In genomic region chr9:76576344-76576743, GRCh38 we compare ENCODE assay signal across 8 cellular contexts.
DNase-seq lines count a peak whose midpoint lies in the region; ATAC-seq and TF ChIP-seq lines count a peak whose summit lies in the region.

No MANE protein-coding gene starts in this region.

- H3K4me1 Mint-ChIP-seq in activated naive CD4-positive, alpha-beta T cell treated with anti-CD3 and anti-CD28 coated beads, Interleukin-2, amount 10 ng/mL, durations not matched to agents 7 days and 5 days = peaks cover 15% of the 10 kb centered on the region
- peaks cover 34 to 61% (median 48%) of the 10 kb centered on the region in 3 donors for H3K4me1 Mint-ChIP-seq in naive B cell

- no peak for TF ChIP-seq POLR2A in GM18505 (IDR thresholded peaks at IDR 0.05; ENCODE audit: borderline replicate concordance, extremely low read depth, insufficient read depth, insufficient read length)

- H3K36me3 ChIP-seq in OCI-LY1 (ENCODE audit: insufficient read depth, low read length) (no peaks in the 10 kb centered on the region), upper lobe of right lung (no peaks in the 10 kb centered on the region), colonic mucosa (no peaks in the 10 kb centered on the region)

- H3K4me3 ChIP-seq in OCI-LY1 (ENCODE audit: low read depth, low read length, poor library complexity, severe bottlenecking) (no peak overlapping the region), upper lobe of right lung (no peak overlapping the region), colonic mucosa (no peak overlapping the region)

- intact Hi-C loops in upper lobe of right lung (cut with DNase I) = no loop called here
- intact Hi-C loops in colonic mucosa (cut with DNase I) = no loop called here

- peaks cover 11% of the 10 kb centered on the region for H3F3A ChIP-seq in OCI-LY1 (ENCODE audit: insufficient read depth, low read length)

- H4K20me1 ChIP-seq in OCI-LY1 (ENCODE audit: insufficient read depth, low read length) = no peaks in the 10 kb centered on the region

- no peaks in the 10 kb centered on the region for H3K27me3 ChIP-seq in OCI-LY1 (ENCODE audit: insufficient read depth, low read length)
- H3K27me3 ChIP-seq in upper lobe of right lung = no peaks in the 10 kb centered on the region
- no peaks in the 10 kb centered on the region for H3K27me3 ChIP-seq in colonic mucosa

- peak overlapping the region; percentile 35 for H3K4me2 ChIP-seq in OCI-LY1 (ENCODE audit: low read length)

- H3K4me1 ChIP-seq in OCI-LY1 (ENCODE audit: insufficient read depth, low read length, severe bottlenecking) (peaks cover 68% of the 10 kb centered on the region), upper lobe of right lung (no peaks in the 10 kb centered on the region), colonic mucosa (no peaks in the 10 kb centered on the region)

- no peak overlapping the region for H2AFZ ChIP-seq in OCI-LY1 (ENCODE audit: low read length)

- DNase-seq in activated naive CD4-positive, alpha-beta T cell treated with anti-CD3 and anti-CD28 coated beads, Interleukin-2, amount 10 ng/mL, durations not matched to agents 7 days and 5 days = peak; percentile 62
- DNase-seq in naive B cell (peak; percentile 33), upper lobe of right lung (no peak), colonic mucosa (no peak), COR-L47 (lab: John Stamatoyannopoulos, UW) (no peak)

- H3K9me3 ChIP-seq in OCI-LY1 (ENCODE audit: low read length) = no peaks in the 10 kb centered on the region
- H3K9me3 ChIP-seq in upper lobe of right lung = no peaks in the 10 kb centered on the region
- H3K9me3 ChIP-seq in colonic mucosa = no peaks in the 10 kb centered on the region

- H3K27ac Mint-ChIP-seq in activated naive CD4-positive, alpha-beta T cell treated with anti-CD3 and anti-CD28 coated beads, Interleukin-2, amount 10 ng/mL, durations not matched to agents 7 days and 5 days = no peak overlapping the region
- peak overlapping the region in 5 of 6 donors; percentile 5 to 94 (median 66) for H3K27ac Mint-ChIP-seq in naive B cell

- TF ChIP-seq CTCF in OCI-LY1 (IDR thresholded peaks at IDR 0.05; ENCODE audit: low read length) = no peak
- no peak for TF ChIP-seq CTCF in upper lobe of right lung (IDR thresholded peaks at IDR 0.05)
- TF ChIP-seq CTCF in colonic mucosa (IDR thresholded peaks at IDR 0.05) = no peak

- H3K9me2 ChIP-seq in OCI-LY1 (ENCODE audit: low read depth, low read length) = no peaks in the 10 kb centered on the region

- no peaks in the 10 kb centered on the region for H3K9me3 Mint-ChIP-seq in activated naive CD4-positive, alpha-beta T cell treated with anti-CD3 and anti-CD28 coated beads, Interleukin-2, amount 10 ng/mL, durations not matched to agents 7 days and 5 days
- H3K9me3 Mint-ChIP-seq in naive B cell = peaks cover 0 to 2% (median 0%) of the 10 kb centered on the region in 7 donors

- no peaks in the 10 kb centered on the region for H3K36me3 Mint-ChIP-seq in activated naive CD4-positive, alpha-beta T cell treated with anti-CD3 and anti-CD28 coated beads, Interleukin-2, amount 10 ng/mL, durations not matched to agents 7 days and 5 days
- no peaks in the 10 kb centered on the region for H3K36me3 Mint-ChIP-seq in naive B cell

- no peak overlapping the region for H3K4me3 Mint-ChIP-seq in activated naive CD4-positive, alpha-beta T cell treated with anti-CD3 and anti-CD28 coated beads, Interleukin-2, amount 10 ng/mL, durations not matched to agents 7 days and 5 days
- H3K4me3 Mint-ChIP-seq in naive B cell = peak overlapping the region; percentile 12 to 85 (median 52)

- H3K9ac ChIP-seq in OCI-LY1 (ENCODE audit: low read length) (peak overlapping the region; percentile 27), colonic mucosa (ENCODE audit: low read depth in 2 of 2, low read length in 2 of 2) (no peak overlapping the region)

- no peaks in the 10 kb centered on the region for H3K79me2 ChIP-seq in OCI-LY1 (ENCODE audit: insufficient read depth, low read length)

- CTCF ChIA-PET in activated naive CD4-positive, alpha-beta T cell treated with anti-CD3 and anti-CD28 coated beads, Interleukin-2, amount 10 ng/mL, durations not matched to agents 7 days and 5 days (lab: Charles Lee) = interaction anchor here (0.9 to 1.4 kb wide), 3 partner anchors 27 to 128 kb away, joined by 3 to 5 read pairs (median 3); no protein-coding TSS in a partner anchor

- H3K27ac ChIP-seq in OCI-LY1 (ENCODE audit: low read depth, low read length, poor library complexity, severe bottlenecking) (peak overlapping the region; percentile 93), upper lobe of right lung (no peak overlapping the region), colonic mucosa (no peak overlapping the region)

- peaks cover 33% of the 10 kb centered on the region for H3K27me3 Mint-ChIP-seq in activated naive CD4-positive, alpha-beta T cell treated with anti-CD3 and anti-CD28 coated beads, Interleukin-2, amount 10 ng/mL, durations not matched to agents 7 days and 5 days
- no peaks in the 10 kb centered on the region for H3K27me3 Mint-ChIP-seq in naive B cell

- peak; percentile 82 for ATAC-seq in GM18505 (IDR thresholded peaks at IDR 0.05; ENCODE audit: unreplicated experiment)
- ATAC-seq in HG02642 (IDR thresholded peaks at IDR 0.05; ENCODE audit: poor library complexity, unreplicated experiment) = peak; percentile 89
- ATAC-seq in naive B cell (ENCODE audit: low read depth in 2 of 2) = peak; percentile 76 to 82
- ATAC-seq in upper lobe of right lung = peak; percentile 85

Comparison
In these comparisons a context has a peak if more than half of its experiments do, and no peak if none do; other contexts are left out.
1. DNase-seq: peak in activated naive CD4-positive, alpha-beta T cell treated with anti-CD3 and anti-CD28 coated beads, Interleukin-2, amount 10 ng/mL, durations not matched to agents 7 days and 5 days (single experiment) and naive B cell (single experiment); none in upper lobe of right lung (single experiment), colonic mucosa (single experiment) and COR-L47 (single experiment).
2. Peak in every context shown above with its lines, with median percentiles within 50 percentile points of each other: ATAC-seq.